ENCODE assay signal across 1 cellular context in the genomic region with DNA sequence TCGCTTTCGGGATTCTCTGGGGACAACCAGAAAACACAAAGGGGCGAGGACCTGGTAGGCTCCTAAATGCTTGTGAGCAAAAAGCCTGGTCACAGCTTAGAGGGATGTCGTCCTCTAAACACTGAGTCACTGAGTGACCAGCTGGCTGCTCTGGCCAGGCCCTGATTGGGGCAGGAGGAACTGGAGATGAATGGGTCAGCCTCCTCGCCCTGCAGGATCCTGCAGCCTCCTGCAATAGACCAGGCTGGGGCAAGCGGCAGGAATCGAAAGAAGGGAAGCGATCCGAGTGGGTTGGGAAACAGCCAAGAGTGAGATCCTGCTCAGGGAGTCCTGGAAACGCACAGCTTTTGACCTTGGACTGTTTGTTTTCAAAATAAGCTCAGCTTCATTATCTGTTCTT.
TF ChIP-seq lines count a peak whose summit lies in the region.

No MANE protein-coding gene starts in this region.

TF ChIP-seq in GM23338, 12 proteins besides CTCF, POLR2A, EP300 and RAD21 (continued from another document):
- no peak for TF ChIP-seq ZNF462 (CRISPR knock-in tag; IDR thresholded peaks at IDR 0.05)
- no peak for TF ChIP-seq POLR2AphosphoS5 (IDR thresholded peaks at IDR 0.05; ENCODE audit: low read depth)
TF ChIP-seq in GM23338: peak in this region for 0.
